Comparison of ENCODE assay signal across 1 cellular context in the genomic region with DNA sequence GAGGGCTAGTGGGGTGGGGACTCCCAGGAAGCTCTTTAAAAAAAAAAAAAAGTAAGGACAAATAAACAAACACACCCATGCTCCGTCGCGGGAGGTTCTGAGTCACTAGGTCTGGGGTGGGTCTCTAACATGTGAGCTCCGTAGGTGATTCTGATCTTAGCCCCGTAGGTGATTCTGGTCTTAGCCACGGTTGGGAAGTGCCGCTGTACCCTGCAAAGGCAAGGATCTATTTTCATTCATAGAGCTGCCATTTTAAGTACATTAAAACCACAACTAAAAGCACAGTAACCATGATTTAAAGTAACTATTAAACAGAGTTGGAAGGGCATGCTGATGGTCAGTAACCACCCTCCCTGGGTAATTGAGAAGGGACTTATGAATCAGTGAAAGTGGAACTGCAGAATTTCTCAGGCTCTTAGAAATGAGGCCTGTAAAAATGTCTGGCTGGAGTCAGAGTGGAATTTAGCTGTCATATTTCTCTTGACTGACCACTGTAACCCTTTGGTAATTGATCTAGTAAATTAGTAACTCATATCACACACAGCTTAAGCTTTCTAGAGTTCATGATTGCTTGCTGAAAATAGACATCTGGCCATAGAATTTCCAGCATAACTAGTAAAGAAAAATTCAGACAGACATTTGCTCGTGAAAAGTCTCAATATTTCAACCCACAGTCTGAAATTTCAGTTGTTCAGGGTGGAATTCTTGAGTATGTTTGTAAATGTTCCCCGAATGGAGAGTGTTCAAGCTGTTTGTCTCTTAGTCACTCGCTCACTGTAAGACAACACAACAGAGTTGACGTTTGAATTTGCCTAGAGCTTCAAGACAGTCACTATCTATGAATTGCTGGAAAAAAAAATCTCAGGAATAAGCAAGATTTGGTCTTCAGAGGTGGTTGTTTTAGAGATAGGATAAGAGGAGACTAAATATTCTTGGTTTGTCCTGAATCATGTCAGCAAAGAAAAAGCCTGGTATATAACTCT.
TF ChIP-seq lines count a peak whose summit lies in the region.

No MANE protein-coding gene starts in this region.

TF ChIP-seq in H1, 55 proteins besides CTCF, POLR2A, EP300 and RAD21:
- TF ChIP-seq JUND (IDR thresholded peaks at IDR 0.05; ENCODE audit: low read length) (no peak), RFX5 (IDR thresholded peaks at IDR 0.05; ENCODE audit: borderline replicate concordance, low read depth, low read length) (no peak), TBP (IDR thresholded peaks at IDR 0.05; ENCODE audit: low read depth, low read length) (no peak), SP2 (IDR thresholded peaks at IDR 0.05; ENCODE audit: low read length) (no peak), POLR2AphosphoS5 (IDR thresholded peaks at IDR 0.05; ENCODE audit: low read depth, low read length) (peak; percentile 50), TAF1 (IDR thresholded peaks at IDR 0.05; ENCODE audit: low read depth, low read length) (no peak), JUN (IDR thresholded peaks at IDR 0.05; ENCODE audit: low read depth, low read length) (peak; percentile 6; the same call in 1 of the 2 replicates)
- TF ChIP-seq, protein P1, sequence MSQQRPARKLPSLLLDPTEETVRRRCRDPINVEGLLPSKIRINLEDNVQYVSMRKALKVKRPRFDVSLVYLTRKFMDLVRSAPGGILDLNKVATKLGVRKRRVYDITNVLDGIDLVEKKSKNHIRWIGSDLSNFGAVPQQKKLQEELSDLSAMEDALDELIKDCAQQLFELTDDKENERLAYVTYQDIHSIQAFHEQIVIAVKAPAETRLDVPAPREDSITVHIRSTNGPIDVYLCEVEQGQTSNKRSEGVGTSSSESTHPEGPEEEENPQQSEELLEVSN (IDR thresholded peaks at IDR 0.05): no peak
